Comparison of ENCODE assay signal across 9 cellular contexts in genomic region chr14:77094672-77095284, GRCh38. TPM values are rescaled to one million over a fixed set of nuclear protein-coding genes. Genes with fewer than 3 reads are reported as not detected.
DNase-seq lines count a peak whose midpoint lies in the region; ATAC-seq and TF ChIP-seq lines count a peak whose summit lies in the region.
"Had no signal": no experiment of that assay in that cellular context is flagged by ENCODE, and none has a peak within 500 bp of the region (broad histone marks: within the 10 kb centered on the region; RNA-seq: fewer than 3 reads in every experiment).

No MANE protein-coding gene starts in this region.

- ATAC-seq in omental fat pad (ENCODE audit: low FRiP score) (no peak), HG03432 (IDR thresholded peaks at IDR 0.05; ENCODE audit: unreplicated experiment) (no peak)
- ATAC-seq: activated naive CD4-positive, alpha-beta T cell treated with anti-CD3 and anti-CD28 coated beads, Interleukin-2, amount 50 U/mL, for 72 hours had no signal

- H3K4me1 ChIP-seq in thyroid gland: peaks cover 15 to 20% of the 10 kb centered on the region in 2 donors

- peak overlapping the region in 1 of 3 donors; percentile 15 for H3K27ac ChIP-seq in thyroid gland

- TF ChIP-seq CTCF in foreskin fibroblast (IDR thresholded peaks at IDR 0.05; ENCODE audit: low read depth, low read length): peak; percentile 86
- TF ChIP-seq CTCF in omental fat pad (IDR thresholded peaks at IDR 0.05): peak in 2 of 3 donors; percentile 41 to 58
- TF ChIP-seq CTCF in thyroid gland (IDR thresholded peaks at IDR 0.05): peak; percentile 44 to 83 (median 72)

- no peak for TF ChIP-seq POLR2A in thyroid gland (IDR thresholded peaks at IDR 0.05)

- H3K9me3 ChIP-seq in thyroid gland: no peaks in the 10 kb centered on the region

- peak; percentile 74 for DNase-seq in DMS114 treated with DMSO at 0.1 percent for 48 hours (lab: John Stamatoyannopoulos, UW; ENCODE audit: unreplicated experiment)
- peak; percentile 77 for DNase-seq in LHCN-M2 (ENCODE audit: low read depth)
- DNase-seq in RKO (ENCODE audit: low spot score): peak; percentile 85
- peak; percentile 54 to 56 for DNase-seq in activated T-helper 1 cell treated with anti-CD3 and anti-CD28 coated beads, Interleukin-2, amount 50 U/mL, for 16 hours (ENCODE audit: low read depth in 1 of 2, low spot score in 1 of 2)
- peak; percentile 58 to 89 for DNase-seq in foreskin fibroblast
- peak; percentile 82 for DNase-seq in omental fat pad (ENCODE audit: low spot score)
- peak; percentile 78 to 84 for DNase-seq in thyroid gland

- H3K4me3 ChIP-seq in foreskin fibroblast (ENCODE audit: low read depth in 1 of 2, low read length in 2 of 2): no peak overlapping the region
- no peak overlapping the region for H3K4me3 ChIP-seq in thyroid gland (replicated peaks in 1 of 3)

- intact Hi-C loops in thyroid gland (cut with DNase I): no loop called here

- H3K36me3 ChIP-seq in thyroid gland: no peaks in the 10 kb centered on the region

- H3K27me3 ChIP-seq in thyroid gland: no peaks in the 10 kb centered on the region

- 22 to 24% methylated on average over 8 of the region's 8 CpGs for WGBS in thyroid gland, 2 donors

RNA-seq across cellular contexts. Expression of gene CIPC, which starts 3.3 kb away (rescaled TPM):
- total RNA-seq in LHCN-M2 (2014; rRNA removed) (12.8 and 13.0 TPM in 2 replicates), omental fat pad (10 to 100 TPM; 34.2 to 47.3 (median 40.3) TPM), thyroid gland (10 to 100 TPM; 37.6 to 59.5 (median 44.6) TPM)
- 3.3 TPM for polyA plus RNA-seq in LHCN-M2 (2012)

RNA-seq across cellular contexts. Expression of gene ZDHHC22, which starts 46.8 kb away (rescaled TPM):
- total RNA-seq in LHCN-M2 (2014; rRNA removed): under 0.01 TPM in 1 of 2 replicates, not detected in the other
- polyA plus RNA-seq in LHCN-M2 (2012): 0.07 TPM
- total RNA-seq in omental fat pad: not detected
- total RNA-seq in thyroid gland: not detected
- total RNA-seq: activated naive CD4-positive, alpha-beta T cell treated with anti-CD3 and anti-CD28 coated beads, Interleukin-2, amount 50 U/mL, for 72 hours had no signal
